Comparison of ENCODE assay signal across 32 cellular contexts in the genomic region with DNA sequence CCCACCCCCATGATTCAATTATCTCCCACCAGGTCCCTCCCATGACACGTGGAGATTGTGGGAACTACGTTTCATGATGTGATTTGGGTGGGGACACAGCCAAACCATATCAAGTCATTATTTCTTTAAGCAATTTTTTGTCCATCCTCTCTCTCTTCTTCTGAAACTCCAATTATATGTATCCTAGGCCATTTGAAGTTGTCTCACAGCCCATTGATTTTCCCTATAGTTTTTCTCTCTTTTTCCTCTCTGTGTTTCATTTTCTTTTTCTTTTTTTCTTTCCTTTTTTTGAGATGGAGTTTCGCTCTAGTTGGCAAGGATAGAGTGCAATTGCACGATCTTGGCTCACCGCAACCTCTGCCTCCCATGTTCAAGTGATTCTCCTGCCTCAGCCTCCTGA.
DNase-seq lines count a peak whose midpoint lies in the region; ATAC-seq, FAIRE-seq and TF ChIP-seq lines count a peak whose summit lies in the region.
"Had no signal": no experiment of that assay in that cellular context is flagged by ENCODE, and none has a peak within 500 bp of the region (broad histone marks: within the 10 kb centered on the region; RNA-seq: fewer than 3 reads in every experiment).

No MANE protein-coding gene starts in this region.

- H3K36me3 ChIP-seq in HEK293 (ENCODE audit: control insufficient read depth in 2 of 2, insufficient read depth in 1 of 2, low read length in 2 of 2) (no peaks in the 10 kb centered on the region), esophagus muscularis mucosa (no peaks in the 10 kb centered on the region), lung (ENCODE audit: control insufficient read depth in 2 of 2, insufficient read depth in 2 of 2, low read length in 2 of 2) (no peaks in the 10 kb centered on the region)
- H3K36me3 ChIP-seq: BE2C; BLaER1; BLaER1 treated with 17β-estradiol and CSF1 and Interleukin-3, amounts not matched to agents 10 nM and 100 nM had no signal

- POLR2A ChIA-PET in HEK293 (lab: Yijun Ruan, JAX) = no interaction called here

- no peak for TF ChIP-seq CTCF in HEK293 (tag by site-specific recombination; IDR thresholded peaks at IDR 0.05)
- no peak for TF ChIP-seq CTCF in esophagus muscularis mucosa (IDR thresholded peaks at IDR 0.05)
- no peak for TF ChIP-seq CTCF in lung (IDR thresholded peaks at IDR 0.05; ENCODE audit: control extremely low read depth, extremely low read depth)

- H3K4me3 ChIP-seq in HEK293 (ENCODE audit: low read depth, low read length) = no peak overlapping the region
- H3K4me3 ChIP-seq in esophagus muscularis mucosa = no peak overlapping the region
- no peak overlapping the region for H3K4me3 ChIP-seq in lung
- H3K4me3 ChIP-seq: A549; BLaER1; BLaER1 treated with 17β-estradiol and CSF1 and Interleukin-3, amounts not matched to agents 10 nM and 100 nM had no signal

- 86% methylated on average over 5 of the region's 5 CpGs for WGBS in esophagus muscularis mucosa
- 88 to 90% methylated on average over 5 of the region's 5 CpGs for WGBS in lung, 2 donors

- no peak for ATAC-seq in lung (ENCODE audit: insufficient read depth, low FRiP score)
- ATAC-seq: A549; CD8-positive, alpha-beta T cell had no signal

- FAIRE-seq in RCC 7860 (lab: Jason Lieb, UNC) = no peak
- FAIRE-seq: A204.1, A549 had no signal

- no peaks in the 10 kb centered on the region for H3K4me1 ChIP-seq in HEK293 (ENCODE audit: control insufficient read depth, insufficient read depth, low read length)
- H3K4me1 ChIP-seq in esophagus muscularis mucosa = no peaks in the 10 kb centered on the region
- no peaks in the 10 kb centered on the region for H3K4me1 ChIP-seq in lung (ENCODE audit: control insufficient read depth in 2 of 2, insufficient read depth in 2 of 2, low read length in 2 of 2)
- H3K4me1 ChIP-seq: A549, BE2C, BLaER1, Caco-2 had no signal

- no peak for TF ChIP-seq POLR2A in esophagus muscularis mucosa (IDR thresholded peaks at IDR 0.05; ENCODE audit: low read depth)

- no peak for TF ChIP-seq EP300 in esophagus muscularis mucosa (IDR thresholded peaks at IDR 0.05)

- CTCF ChIA-PET in HEK293 (lab: Yijun Ruan, JAX) = no interaction called here

- H3K9me3 ChIP-seq in HEK293 (ENCODE audit: control insufficient read depth, insufficient read depth, low read depth, low read length) (no peaks in the 10 kb centered on the region), esophagus muscularis mucosa (peaks cover 0 to 42% (median 26%) of the 10 kb centered on the region in 4 donors), lung (ENCODE audit: control insufficient read depth in 2 of 2, insufficient read depth in 1 of 2, low read length in 1 of 2) (peaks cover 5 to 12% of the 10 kb centered on the region in 2 donors)
- H3K9me3 ChIP-seq: BE2C had no signal

- no peaks in the 10 kb centered on the region for H3K27me3 ChIP-seq in esophagus muscularis mucosa
- H3K27me3 ChIP-seq in lung (ENCODE audit: control insufficient read depth, insufficient read depth) = no peaks in the 10 kb centered on the region
- H3K27me3 ChIP-seq: BE2C; BLaER1; BLaER1 treated with 17β-estradiol and CSF1 and Interleukin-3, amounts not matched to agents 10 nM and 100 nM had no signal

- H3K27ac ChIP-seq in HEK293 (ENCODE audit: extremely low read depth, low read depth, low read length) (no peak overlapping the region), esophagus muscularis mucosa (replicated peaks in 1 of 4) (no peak overlapping the region), lung (ENCODE audit: low read depth in 1 of 2, low read length in 1 of 2) (no peak overlapping the region)
- H3K27ac ChIP-seq: 22Rv1; A549; BLaER1; BLaER1 treated with 17β-estradiol and CSF1 and Interleukin-3, amounts not matched to agents 10 nM and 100 nM; C4-2B had no signal

- intact Hi-C loops in esophagus muscularis mucosa (cut with DNase I) = no loop called here

- peak; percentile 29 for DNase-seq in esophagus muscularis mucosa (ENCODE audit: extremely low spot score)
- DNase-seq in lung (ENCODE audit: low spot score) = peak; percentile 15
- DNase-seq in D341Med (ENCODE audit: low spot score) = no peak
- DNase-seq in RCC 7860 (ENCODE audit: low spot score) = no peak
- no peak for DNase-seq in NCI-H2227 (lab: John Stamatoyannopoulos, UW; ENCODE audit: unreplicated experiment)
- DNase-seq: 8988T; ACHN; AML-193; BE2C; C1 segment of cervical spinal cord; Caco-2; Calu3; CD4-positive, alpha-beta memory T cell; CD4-positive, alpha-beta T cell; CD4-positive, CD25-positive, alpha-beta regulatory T cell; CD8-positive, alpha-beta memory T cell; CD8-positive, alpha-beta T cell; COR-L47; DMS 273 treated with DMSO at 0.1 percent for 48 hours; DMS153; DMS53; DMS79; DMS79 treated with DMSO at 0.1 percent for 48 hours; DND-41; EL had no signal

TF ChIP-seq in HEK293, 187 proteins besides CTCF, POLR2A, EP300 and RAD21:
- TF ChIP-seq ZNF426 (tag by site-specific recombination; IDR thresholded peaks at IDR 0.05) = no peak
- no peak for TF ChIP-seq ZNF837 (tag by site-specific recombination; IDR thresholded peaks at IDR 0.05)
- TF ChIP-seq ZNF133 (tag by site-specific recombination; IDR thresholded peaks at IDR 0.05) = peak; percentile 96
- no peak for TF ChIP-seq ZNF792 (tag by site-specific recombination; IDR thresholded peaks at IDR 0.05)
TF ChIP-seq in HEK293: peak in this region for 1.

Comparison
In these comparisons a context has a peak if more than half of its experiments do, and no peak if none do; other contexts are left out.
1. DNase-seq: peak in esophagus muscularis mucosa (single experiment) and lung (single experiment); none in D341Med (single experiment), RCC 7860 (single experiment) and NCI-H2227 (single experiment).